In the genomic region with DNA sequence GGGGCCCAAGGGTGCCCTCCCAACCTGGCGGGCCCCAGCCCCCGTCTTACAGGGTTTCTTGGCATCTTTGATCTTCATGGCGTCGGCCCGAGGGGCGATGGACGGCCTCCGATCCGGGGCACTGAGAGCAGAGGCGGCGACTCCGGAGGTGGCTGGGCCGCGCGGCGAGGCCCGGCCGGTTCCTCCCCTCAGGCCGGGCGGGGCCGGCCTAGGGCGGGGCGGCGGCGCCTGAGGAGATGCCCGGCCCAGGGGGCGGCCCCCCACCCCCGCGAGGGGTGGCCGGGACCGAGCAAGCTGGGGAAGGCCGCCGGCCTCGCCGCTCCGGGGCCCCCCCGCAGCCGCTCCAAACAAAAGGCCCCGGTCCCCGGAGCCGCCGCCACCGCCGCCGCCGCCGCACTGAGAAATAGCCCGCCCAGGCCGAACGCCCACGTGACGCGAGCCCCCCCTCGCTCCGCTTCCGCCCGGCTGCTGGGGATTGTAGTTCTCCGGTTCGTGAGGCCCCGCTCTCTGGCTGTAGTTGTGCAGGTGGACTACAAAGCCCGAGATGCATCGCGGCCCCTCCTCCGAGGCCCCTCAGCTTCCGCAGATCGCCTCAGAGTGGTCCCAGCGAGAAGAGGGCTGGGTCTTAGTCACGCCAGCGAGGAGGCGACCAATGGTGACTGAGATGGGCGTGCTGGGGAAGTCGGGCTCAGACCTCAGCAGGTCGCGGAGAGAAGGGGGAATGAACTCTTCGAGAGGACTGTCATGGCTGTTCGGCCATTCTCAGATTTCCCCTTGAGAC, we compare ENCODE assay signal across 8 cellular contexts.
A peak's percentile ranks its signal among the peaks of the same experiment; 100 is the strongest.
DNase-seq lines count a peak whose midpoint lies in the region; ATAC-seq and TF ChIP-seq lines count a peak whose summit lies in the region.

Gene PANK3 (minus strand): TSS at position 163 of the 781 bp plus-strand sequence. CDS start 85 bp downstream, at position 78.

- ATAC-seq in GM19035 (IDR thresholded peaks at IDR 0.05; ENCODE audit: unreplicated experiment) (peak; percentile 94), HG03354 (IDR thresholded peaks at IDR 0.05; ENCODE audit: poor library complexity, severe bottlenecking, unreplicated experiment) (peak; percentile 95)
- ATAC-seq in activated CD4-positive, CD25-positive, alpha-beta regulatory T cell treated with anti-CD3 and anti-CD28 coated beads, Interleukin-2, amount 50 U/mL, for 24 hours: peak; percentile 97 to 99

- DNase-seq in AG09319 (ENCODE audit: extremely low read depth, low read depth) (peak; percentile 98), NCI-H446 treated with DMSO at 0.1 percent for 48 hours (lab: John Stamatoyannopoulos, UW) (peak; percentile 98), cerebellar cortex (ENCODE audit: low spot score) (peak; percentile 100), iris pigment epithelial cell (ENCODE audit: low read depth) (peak; percentile 100)
- peak; percentile 94 for DNase-seq in stimulated activated CD4-positive, alpha-beta T cell treated with anti-CD3 and anti-CD28 coated beads, Interleukin-12 subunit alpha, Interleukin-12 subunit beta, amount 100 ng/mL, for 24 hours (ENCODE audit: low read depth in 2 of 2)

- TF ChIP-seq CTCF in AG09319 (IDR thresholded peaks at IDR 0.05; ENCODE audit: low read depth, low read length): no peak

Comparison
In these comparisons a context has a peak if more than half of its experiments do, and no peak if none do; other contexts are left out.
1. Peak in every context shown above with its lines: DNase-seq and ATAC-seq.